ENCODE assay signal across 9 cellular contexts in the genomic region with DNA sequence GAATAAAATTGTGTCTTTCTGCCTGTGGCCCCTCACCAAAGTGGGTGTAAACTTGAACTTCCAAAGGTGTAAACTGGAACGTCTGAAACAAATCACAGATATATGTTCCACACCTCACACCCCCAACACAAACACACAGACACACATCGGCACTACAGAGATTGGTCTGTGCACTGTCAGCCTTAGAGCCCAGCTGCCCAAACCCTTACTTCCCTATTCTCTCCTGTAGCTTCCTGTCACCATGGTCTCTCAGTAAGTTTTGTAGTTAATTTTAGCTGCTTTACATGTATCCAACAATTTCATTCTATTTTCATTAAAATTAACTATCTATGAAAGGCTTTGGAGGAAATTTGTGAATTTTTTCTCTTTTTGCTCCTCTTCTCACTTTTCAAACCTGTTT. TPM values are rescaled to one million over a fixed set of nuclear protein-coding genes. Genes with fewer than 3 reads are reported as not detected.
DNase-seq lines count a peak whose midpoint lies in the region; ATAC-seq, FAIRE-seq and TF ChIP-seq lines count a peak whose summit lies in the region.
"Had no signal": no experiment of that assay in that cellular context is flagged by ENCODE, and none has a peak within 500 bp of the region (broad histone marks: within the 10 kb centered on the region; RNA-seq: fewer than 3 reads in every experiment).

No MANE protein-coding gene starts in this region.

- H3K79me2 ChIP-seq in Loucy (ENCODE audit: insufficient read depth, low read length): peaks cover 100% of the 10 kb centered on the region

- peaks cover 58% of the 10 kb centered on the region for H3K4me1 ChIP-seq in Loucy (ENCODE audit: insufficient read depth, low read length, poor library complexity, severe bottlenecking)
- peaks cover 68% of the 10 kb centered on the region for H3K4me1 ChIP-seq in lower lobe of right lung

- TF ChIP-seq CTCF in Loucy (conservative IDR thresholded peaks at IDR 0.05; ENCODE audit: low read length) (no peak), lower lobe of right lung (IDR thresholded peaks at IDR 0.05) (no peak), D721Med (IDR thresholded peaks at IDR 0.05; ENCODE audit: insufficient read depth, missing control alignments) (no peak), WERI-Rb-1 (IDR thresholded peaks at IDR 0.05; ENCODE audit: low read depth, low read length) (no peak)

- peak overlapping the region; percentile 94 for H3K4me3 ChIP-seq in Loucy (ENCODE audit: low read length, poor library complexity, severe bottlenecking)
- no peak overlapping the region for H3K4me3 ChIP-seq in lower lobe of right lung
- no peak overlapping the region for H3K4me3 ChIP-seq in WERI-Rb-1 (ENCODE audit: low read depth, low read length)

- H3K27me3 ChIP-seq in Loucy (ENCODE audit: insufficient read depth, low read length, poor library complexity, severe bottlenecking) (peaks cover 2% of the 10 kb centered on the region), lower lobe of right lung (ENCODE audit: low read depth) (no peaks in the 10 kb centered on the region), WERI-Rb-1 (ENCODE audit: insufficient read depth, low read depth, severe bottlenecking) (no peaks in the 10 kb centered on the region)

- no peak for DNase-seq in lower lobe of right lung
- DNase-seq in NCI-H146 (lab: John Stamatoyannopoulos, UW): no peak
- no peak for DNase-seq in D721Med (ENCODE audit: insufficient read length, low spot score)
- DNase-seq in activated CD4-positive, alpha-beta T cell treated with anti-CD3 and anti-CD28 coated beads for 4 hours: no peak
- DNase-seq in WERI-Rb-1: no peak
- DNase-seq: activated effector memory CD4-positive, alpha-beta T cell treated with Interleukin-2 at 50 U/mL for 16 hours had no signal

- H3K9me3 ChIP-seq in Loucy (ENCODE audit: insufficient read depth, low read depth, low read length): peaks cover 14% of the 10 kb centered on the region
- peaks cover 6% of the 10 kb centered on the region for H3K9me3 ChIP-seq in lower lobe of right lung
- H3K9me3 ChIP-seq in WERI-Rb-1 (ENCODE audit: severe bottlenecking): peaks cover 4% of the 10 kb centered on the region

- H3K9ac ChIP-seq in Loucy (ENCODE audit: low read depth, low read length, poor library complexity, severe bottlenecking): peak overlapping the region; percentile 62

- H3K36me3 ChIP-seq in Loucy (ENCODE audit: insufficient read depth, low read length): peaks cover 25% of the 10 kb centered on the region; the same call in 1 of the 2 replicates
- H3K36me3 ChIP-seq in lower lobe of right lung: peaks cover 11% of the 10 kb centered on the region
- peaks cover 25% of the 10 kb centered on the region for H3K36me3 ChIP-seq in WERI-Rb-1

- peak overlapping the region; percentile 93 for H3K4me2 ChIP-seq in Loucy (ENCODE audit: low read depth, low read length, poor library complexity, severe bottlenecking)

- intact Hi-C loops in lower lobe of right lung (cut with DNase I): no loop called here

- ATAC-seq in GM18517 (IDR thresholded peaks at IDR 0.05; ENCODE audit: unreplicated experiment) (peak; percentile 81), GM21825 (IDR thresholded peaks at IDR 0.05; ENCODE audit: unreplicated experiment) (peak; percentile 81), lower lobe of right lung (peak; percentile 61 to 62)

- FAIRE-seq in D721Med (lab: Jason Lieb, UNC): no peak

- no peaks in the 10 kb centered on the region for H3K9me2 ChIP-seq in Loucy (replicated peaks; ENCODE audit: low read depth, low read length)

- no peak overlapping the region for H2AFZ ChIP-seq in Loucy (ENCODE audit: low read length)

- no peak overlapping the region for H3K27ac ChIP-seq in lower lobe of right lung
- H3K27ac ChIP-seq in WERI-Rb-1: no peak overlapping the region

- no peaks in the 10 kb centered on the region for H3F3A ChIP-seq in Loucy (ENCODE audit: low read depth)

- H4K20me1 ChIP-seq in Loucy (ENCODE audit: insufficient read depth, low read length, poor library complexity, severe bottlenecking): peaks cover 78% of the 10 kb centered on the region

RNA-seq across cellular contexts. Expression of a gene that starts 5.4 kb away (rescaled TPM):
- 138 TPM for total RNA-seq in lower lobe of right lung
